Comparison of ENCODE assay signal across 19 cellular contexts in the genomic region with DNA sequence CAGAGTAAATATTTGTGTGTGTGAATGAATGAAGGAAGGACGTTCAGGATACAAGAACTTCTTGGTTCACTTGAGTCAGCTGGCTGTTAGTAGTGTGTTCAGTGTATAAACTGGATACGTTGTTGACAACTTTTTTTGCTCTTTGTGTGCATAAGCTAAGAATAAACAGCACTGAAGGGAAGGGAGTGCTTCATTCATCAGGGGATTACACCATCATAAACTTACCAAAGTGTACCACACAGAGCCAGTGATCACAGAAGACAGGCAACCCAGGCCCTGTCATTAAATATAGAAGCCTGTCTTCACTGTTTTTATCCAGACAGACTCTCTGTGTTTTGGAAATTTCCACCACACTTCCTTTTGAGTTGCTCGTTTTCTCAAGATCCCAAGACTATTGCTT. TPM values are rescaled to one million over a fixed set of nuclear protein-coding genes. Genes with fewer than 3 reads are reported as not detected.
DNase-seq lines count a peak whose midpoint lies in the region; ATAC-seq and TF ChIP-seq lines count a peak whose summit lies in the region.
"Had no signal": no experiment of that assay in that cellular context is flagged by ENCODE, and none has a peak within 500 bp of the region (broad histone marks: within the 10 kb centered on the region; RNA-seq: fewer than 3 reads in every experiment).

No MANE protein-coding gene starts in this region.

- H3K9ac ChIP-seq in GM23248 = no peak overlapping the region

- H3K9me3 Mint-ChIP-seq in nephron progenitor cell = no peaks in the 10 kb centered on the region

- no peak overlapping the region for H3K4me2 ChIP-seq in GM23248 (ENCODE audit: unreplicated experiment)

- H3K27me3 Mint-ChIP-seq in nephron progenitor cell (ENCODE audit: low read depth, poor library complexity) = peaks cover 6% of the 10 kb centered on the region

- H3K36me3 ChIP-seq in GM23248 (ENCODE audit: low read depth) (no peaks in the 10 kb centered on the region), gastroesophageal sphincter (no peaks in the 10 kb centered on the region), transverse colon (no peaks in the 10 kb centered on the region)
- H3K36me3 ChIP-seq: Peyer's patch had no signal

- DNase-seq in GM23248 (no peak), nephron progenitor cell (no peak), transverse colon (no peak)
- DNase-seq: DMS 273 treated with DMSO at 0.1 percent for 48 hours, H7, IMR-90, Kasumi-1, NCI-H1105, NCI-H1694, NCI-H2107, NCI-H2227 treated with DMSO at 0.1 percent for 48 hours, NCI-H524, Peyer's patch had no signal

- no peaks in the 10 kb centered on the region for H3K79me2 ChIP-seq in GM23248 (ENCODE audit: insufficient read depth)

- no peaks in the 10 kb centered on the region for H4K20me1 ChIP-seq in GM23248 (ENCODE audit: insufficient read depth)

- H3K4me1 Mint-ChIP-seq in nephron progenitor cell = peaks cover 35% of the 10 kb centered on the region

- H2AFZ ChIP-seq in GM23248 = 0 out of 2 replicates have a peak overlapping the region, but pooled peaks have one; percentile 17

- ATAC-seq in gastroesophageal sphincter (no peak), GM19452 (IDR thresholded peaks at IDR 0.05; ENCODE audit: unreplicated experiment) (no peak), HG03175 (IDR thresholded peaks at IDR 0.05; ENCODE audit: unreplicated experiment) (no peak), GM18858 (IDR thresholded peaks at IDR 0.05; ENCODE audit: unreplicated experiment) (no peak)
- ATAC-seq: Right ventricle myocardium inferior had no signal

- H3K9me3 ChIP-seq in GM23248 (ENCODE audit: low read depth) (no peaks in the 10 kb centered on the region), gastroesophageal sphincter (no peaks in the 10 kb centered on the region), transverse colon (no peaks in the 10 kb centered on the region)
- H3K9me3 ChIP-seq: Peyer's patch had no signal

- peaks cover 17% of the 10 kb centered on the region for H3F3A ChIP-seq in GM23248 (ENCODE audit: insufficient read depth)

- H3K9me2 ChIP-seq in GM23248 (ENCODE audit: insufficient read depth) = no peaks in the 10 kb centered on the region

- no peak overlapping the region for H3K4me3 Mint-ChIP-seq in nephron progenitor cell

- 77 to 83% methylated on average over 3 of the region's 3 CpGs for WGBS in GM23248 (ENCODE audit: low coverage in 1 of 2, low lambda C conversion rate in 2 of 2, missing lambda C conversion rate in 2 of 2), 2 experiments
- 63 to 80% methylated on average over 3 of the region's 3 CpGs for WGBS in gastroesophageal sphincter (ENCODE audit: low coverage in 1 of 2), 2 donors
- WGBS in transverse colon (ENCODE audit: low coverage in 1 of 2), 2 donors = 21 to 37% methylated on average over 3 of the region's 3 CpGs

- TF ChIP-seq EP300 in gastroesophageal sphincter (IDR thresholded peaks at IDR 0.05) (no peak), transverse colon (IDR thresholded peaks at IDR 0.05; ENCODE audit: low read depth) (no peak)

- TF ChIP-seq CTCF in gastroesophageal sphincter (IDR thresholded peaks at IDR 0.05) (no peak), nephron progenitor cell (IDR thresholded peaks at IDR 0.05) (no peak), transverse colon (IDR thresholded peaks at IDR 0.05) (no peak)

- H3K27me3 ChIP-seq in GM23248 (replicated peaks; ENCODE audit: insufficient read depth) (no peaks in the 10 kb centered on the region), gastroesophageal sphincter (no peaks in the 10 kb centered on the region), transverse colon (no peaks in the 10 kb centered on the region)
- H3K27me3 ChIP-seq: Peyer's patch had no signal

- H3K4me1 ChIP-seq in GM23248 (ENCODE audit: insufficient read depth) (peaks cover 28% of the 10 kb centered on the region), gastroesophageal sphincter (peaks cover 8 to 24% (median 19%) of the 10 kb centered on the region in 3 donors), transverse colon (peaks cover 3 to 34% (median 10%) of the 10 kb centered on the region in 4 donors)
- H3K4me1 ChIP-seq: Peyer's patch had no signal

- no peak overlapping the region for H3K4me3 ChIP-seq in GM23248
- no peak overlapping the region for H3K4me3 ChIP-seq in gastroesophageal sphincter
- H3K4me3 ChIP-seq in transverse colon = no peak overlapping the region
- H3K4me3 ChIP-seq: Peyer's patch had no signal

- H3K36me3 Mint-ChIP-seq in nephron progenitor cell (ENCODE audit: low read depth) = no peaks in the 10 kb centered on the region

- in situ Hi-C loops in GM23248 (cut with MboI) (no loop called here), transverse colon (cut with MboI; ENCODE audit: low pct_ligation_motif_present in 1 of 4, low pct_unique_long_range_greater_than_20kb in 1 of 4, low sequenced_read_pairs in 3 of 4) (no loop called here)

- H3K27ac Mint-ChIP-seq in nephron progenitor cell = peak overlapping the region; percentile 85

- intact Hi-C loops in transverse colon (cut with DNase I; ENCODE audit: low total_unique reads) = no loop called here

- no peak for TF ChIP-seq POLR2A in gastroesophageal sphincter (IDR thresholded peaks at IDR 0.05)
- TF ChIP-seq POLR2A in transverse colon (IDR thresholded peaks at IDR 0.05) = no peak

- H3K27ac ChIP-seq in GM23248 = no peak overlapping the region
- peak overlapping the region in 3 of 4 donors; percentile 7 to 34 (median 12) for H3K27ac ChIP-seq in gastroesophageal sphincter
- peak overlapping the region in 3 of 4 donors; percentile 4 to 56 (median 44) for H3K27ac ChIP-seq in transverse colon
- H3K27ac ChIP-seq: C4-2B, Peyer's patch had no signal

RNA-seq across cellular contexts. Expression of gene MEF2C, which starts 55.5 kb away (rescaled TPM):
- 3.4 TPM in 2 replicates for total RNA-seq in GM23248 (2014; rRNA removed; shearing (Covaris generic))
- polyA plus RNA-seq in GM23248 (2016; fragmentation: Nextera tagmentation; extraction: Ambion mirVana) = 3.2 and 4.5 TPM in 2 replicates
- total RNA-seq in gastroesophageal sphincter (10 to 100 TPM; 23.1 to 66.9 (median 29.5) TPM), transverse colon (10 to 100 TPM; 17.3 to 58.0 (median 23.5) TPM)
